Comparison of ENCODE assay signal across 2 cellular contexts in the genomic region with DNA sequence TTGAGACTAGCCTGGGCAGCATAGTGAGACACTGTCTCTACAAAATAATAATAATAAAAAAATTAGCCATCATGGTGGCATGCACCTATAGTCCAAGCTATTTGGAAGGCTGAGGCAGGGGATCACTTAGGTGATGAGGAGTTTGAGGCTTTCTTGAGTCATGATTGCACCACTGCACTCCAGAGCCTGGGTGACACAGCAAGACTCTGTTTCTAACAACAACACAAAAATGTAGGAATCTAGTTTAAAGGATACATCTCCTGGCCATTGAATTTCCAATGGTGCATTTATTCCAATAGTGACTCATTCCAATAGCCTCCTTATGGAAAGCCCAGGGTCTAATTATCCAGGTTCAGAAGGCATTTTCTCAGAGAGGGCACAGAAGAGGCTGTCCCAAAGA.
TF ChIP-seq lines count a peak whose summit lies in the region.

No MANE protein-coding gene starts in this region.

TF ChIP-seq in H1, 55 proteins besides CTCF, POLR2A, EP300 and RAD21:
- no peak for TF ChIP-seq SRF (IDR thresholded peaks at IDR 0.05; ENCODE audit: low read depth, low read length)
- no peak for TF ChIP-seq RFX5 (IDR thresholded peaks at IDR 0.05; ENCODE audit: borderline replicate concordance, low read depth, low read length)
- no peak for TF ChIP-seq PHF8 (conservative IDR thresholded peaks at IDR 0.05; ENCODE audit: low read depth, low read length)
- TF ChIP-seq POU5F1 (IDR thresholded peaks at IDR 0.05; ENCODE audit: low read depth, low read length) = no peak
- no peak for TF ChIP-seq YY1 (IDR thresholded peaks at IDR 0.05; ENCODE audit: low read depth, low read length)
- TF ChIP-seq CBX5 (IDR thresholded peaks at IDR 0.05; ENCODE audit: low read depth, low read length) = no peak
- no peak for TF ChIP-seq GABPA (IDR thresholded peaks at IDR 0.05; ENCODE audit: borderline replicate concordance, insufficient read depth, low read length)
- TF ChIP-seq NRF1 (IDR thresholded peaks at IDR 0.05; ENCODE audit: low read depth, low read length) = no peak
- TF ChIP-seq TBP (IDR thresholded peaks at IDR 0.05; ENCODE audit: low read depth, low read length) = no peak
- no peak for TF ChIP-seq EGR1 (IDR thresholded peaks at IDR 0.05; ENCODE audit: borderline replicate concordance, low read depth, low read length)
- no peak for TF ChIP-seq TEAD4 (IDR thresholded peaks at IDR 0.05; ENCODE audit: low read depth, low read length)

TF ChIP-seq in HEK293T, 16 proteins besides CTCF, POLR2A, EP300 and RAD21:
- TF ChIP-seq FOXA1 (IDR thresholded peaks at IDR 0.05) = no peak
- TF ChIP-seq LEF1 (IDR thresholded peaks at IDR 0.05; ENCODE audit: borderline replicate concordance) = no peak
- TF ChIP-seq, protein P1, sequence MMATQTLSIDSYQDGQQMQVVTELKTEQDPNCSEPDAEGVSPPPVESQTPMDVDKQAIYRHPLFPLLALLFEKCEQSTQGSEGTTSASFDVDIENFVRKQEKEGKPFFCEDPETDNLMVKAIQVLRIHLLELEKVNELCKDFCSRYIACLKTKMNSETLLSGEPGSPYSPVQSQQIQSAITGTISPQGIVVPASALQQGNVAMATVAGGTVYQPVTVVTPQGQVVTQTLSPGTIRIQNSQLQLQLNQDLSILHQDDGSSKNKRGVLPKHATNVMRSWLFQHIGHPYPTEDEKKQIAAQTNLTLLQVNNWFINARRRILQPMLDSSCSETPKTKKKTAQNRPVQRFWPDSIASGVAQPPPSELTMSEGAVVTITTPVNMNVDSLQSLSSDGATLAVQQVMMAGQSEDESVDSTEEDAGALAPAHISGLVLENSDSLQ (IDR thresholded peaks at IDR 0.05) = no peak
- TF ChIP-seq FOXK2 (IDR thresholded peaks at IDR 0.05) = no peak
- TF ChIP-seq CTBP1 (IDR thresholded peaks at IDR 0.05; ENCODE audit: borderline replicate concordance) = no peak
- TF ChIP-seq BHLHE40 (IDR thresholded peaks at IDR 0.05; ENCODE audit: borderline replicate concordance) = no peak
- TF ChIP-seq SP1 (IDR thresholded peaks at IDR 0.05) = no peak
- TF ChIP-seq ARNT (IDR thresholded peaks at IDR 0.05) = no peak
